ENCODE assay signal across 2 cellular contexts in the genomic region with DNA sequence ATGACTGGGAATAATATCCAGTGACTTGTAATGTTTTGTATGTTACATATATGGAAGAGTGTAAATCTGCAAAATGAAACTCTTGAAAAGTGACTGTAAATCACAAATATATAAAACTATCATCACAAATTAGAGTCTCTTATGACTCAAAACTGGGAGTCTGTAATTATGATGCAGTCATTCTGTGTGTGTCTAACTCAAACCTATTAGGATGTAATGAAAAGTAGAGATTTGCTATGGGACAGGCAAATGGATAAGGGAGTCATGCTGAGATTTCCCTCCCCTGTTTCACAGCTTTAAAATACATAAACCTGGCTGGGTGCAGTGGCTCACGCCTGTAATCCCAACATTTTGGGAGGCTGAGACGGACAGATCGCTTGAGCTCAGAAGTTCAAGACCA.
TF ChIP-seq lines count a peak whose summit lies in the region.

No MANE protein-coding gene starts in this region.

TF ChIP-seq in HEK293, 187 proteins besides CTCF, POLR2A, EP300 and RAD21 (continued from another document):
- TF ChIP-seq WT1 (tag by site-specific recombination; IDR thresholded peaks at IDR 0.05) (peak; percentile 91), ZFHX2 (tag by site-specific recombination; conservative IDR thresholded peaks at IDR 0.05) (no peak), ZIC2 (tag by site-specific recombination; IDR thresholded peaks at IDR 0.05) (no peak), PRDM1 (tag by site-specific recombination; IDR thresholded peaks at IDR 0.05) (no peak), GFI1B (tag by site-specific recombination; IDR thresholded peaks at IDR 0.05) (peak; percentile 47; the same call in 1 of the 2 replicates), SP3 (tag by site-specific recombination; IDR thresholded peaks at IDR 0.05) (0 out of 2 replicates have a peak, but pooled peaks have one; percentile 23), ZNF184 (tag by site-specific recombination; IDR thresholded peaks at IDR 0.05) (0 out of 2 replicates have a peak, but pooled peaks have one; percentile 42), SP7 (tag by site-specific recombination; IDR thresholded peaks at IDR 0.05) (peak; percentile 98)
- TF ChIP-seq, protein P1, sequence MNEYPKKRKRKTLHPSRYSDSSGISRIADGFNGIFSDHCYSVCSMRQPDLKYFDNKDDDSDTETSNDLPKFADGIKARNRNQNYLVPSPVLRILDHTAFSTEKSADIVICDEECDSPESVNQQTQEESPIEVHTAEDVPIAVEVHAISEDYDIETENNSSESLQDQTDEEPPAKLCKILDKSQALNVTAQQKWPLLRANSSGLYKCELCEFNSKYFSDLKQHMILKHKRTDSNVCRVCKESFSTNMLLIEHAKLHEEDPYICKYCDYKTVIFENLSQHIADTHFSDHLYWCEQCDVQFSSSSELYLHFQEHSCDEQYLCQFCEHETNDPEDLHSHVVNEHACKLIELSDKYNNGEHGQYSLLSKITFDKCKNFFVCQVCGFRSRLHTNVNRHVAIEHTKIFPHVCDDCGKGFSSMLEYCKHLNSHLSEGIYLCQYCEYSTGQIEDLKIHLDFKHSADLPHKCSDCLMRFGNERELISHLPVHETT (tag by site-specific recombination; IDR thresholded peaks at IDR 0.05), result peak; percentile 39; the same call in 1 of the 2 replicates
- TF ChIP-seq, protein P2, sequence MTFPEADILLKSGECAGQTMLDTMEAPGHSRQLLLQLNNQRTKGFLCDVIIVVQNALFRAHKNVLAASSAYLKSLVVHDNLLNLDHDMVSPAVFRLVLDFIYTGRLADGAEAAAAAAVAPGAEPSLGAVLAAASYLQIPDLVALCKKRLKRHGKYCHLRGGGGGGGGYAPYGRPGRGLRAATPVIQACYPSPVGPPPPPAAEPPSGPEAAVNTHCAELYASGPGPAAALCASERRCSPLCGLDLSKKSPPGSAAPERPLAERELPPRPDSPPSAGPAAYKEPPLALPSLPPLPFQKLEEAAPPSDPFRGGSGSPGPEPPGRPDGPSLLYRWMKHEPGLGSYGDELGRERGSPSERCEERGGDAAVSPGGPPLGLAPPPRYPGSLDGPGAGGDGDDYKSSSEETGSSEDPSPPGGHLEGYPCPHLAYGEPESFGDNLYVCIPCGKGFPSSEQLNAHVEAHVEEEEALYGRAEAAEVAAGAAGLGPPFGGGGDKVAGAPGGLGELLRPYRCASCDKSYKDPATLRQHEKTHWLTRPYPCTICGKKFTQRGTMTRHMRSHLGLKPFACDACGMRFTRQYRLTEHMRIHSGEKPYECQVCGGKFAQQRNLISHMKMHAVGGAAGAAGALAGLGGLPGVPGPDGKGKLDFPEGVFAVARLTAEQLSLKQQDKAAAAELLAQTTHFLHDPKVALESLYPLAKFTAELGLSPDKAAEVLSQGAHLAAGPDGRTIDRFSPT (tag by site-specific recombination; IDR thresholded peaks at IDR 0.05), result peak; percentile 50; the same call in 1 of the 2 replicates

TF ChIP-seq in K562, 482 proteins besides CTCF, POLR2A, EP300 and RAD21 (continued from another document):
- TF ChIP-seq KDM1A (IDR thresholded peaks at IDR 0.05) (peak; percentile 69 to 74), RCOR1 (IDR thresholded peaks at IDR 0.05; ENCODE audit: borderline replicate concordance in 1 of 2, low read depth in 2 of 2, low read length in 2 of 2) (peak in 1 of 2 experiments; percentile 67; a peak in 1 of 4 replicates), SPI1 (IDR thresholded peaks at IDR 0.05; ENCODE audit: borderline replicate concordance, low read depth, low read length) (no peak), ZC3H11A (IDR thresholded peaks at IDR 0.05; ENCODE audit: low read depth, low read length) (no peak), CHD1 (IDR thresholded peaks at IDR 0.05; ENCODE audit: low read length) (no peak)
- TF ChIP-seq, protein P3, sequence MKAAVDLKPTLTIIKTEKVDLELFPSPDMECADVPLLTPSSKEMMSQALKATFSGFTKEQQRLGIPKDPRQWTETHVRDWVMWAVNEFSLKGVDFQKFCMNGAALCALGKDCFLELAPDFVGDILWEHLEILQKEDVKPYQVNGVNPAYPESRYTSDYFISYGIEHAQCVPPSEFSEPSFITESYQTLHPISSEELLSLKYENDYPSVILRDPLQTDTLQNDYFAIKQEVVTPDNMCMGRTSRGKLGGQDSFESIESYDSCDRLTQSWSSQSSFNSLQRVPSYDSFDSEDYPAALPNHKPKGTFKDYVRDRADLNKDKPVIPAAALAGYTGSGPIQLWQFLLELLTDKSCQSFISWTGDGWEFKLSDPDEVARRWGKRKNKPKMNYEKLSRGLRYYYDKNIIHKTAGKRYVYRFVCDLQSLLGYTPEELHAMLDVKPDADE (conservative IDR thresholded peaks at IDR 0.05; ENCODE audit: control insufficient read depth, low read depth, low read length), result no peak
- TF ChIP-seq, protein P4, sequence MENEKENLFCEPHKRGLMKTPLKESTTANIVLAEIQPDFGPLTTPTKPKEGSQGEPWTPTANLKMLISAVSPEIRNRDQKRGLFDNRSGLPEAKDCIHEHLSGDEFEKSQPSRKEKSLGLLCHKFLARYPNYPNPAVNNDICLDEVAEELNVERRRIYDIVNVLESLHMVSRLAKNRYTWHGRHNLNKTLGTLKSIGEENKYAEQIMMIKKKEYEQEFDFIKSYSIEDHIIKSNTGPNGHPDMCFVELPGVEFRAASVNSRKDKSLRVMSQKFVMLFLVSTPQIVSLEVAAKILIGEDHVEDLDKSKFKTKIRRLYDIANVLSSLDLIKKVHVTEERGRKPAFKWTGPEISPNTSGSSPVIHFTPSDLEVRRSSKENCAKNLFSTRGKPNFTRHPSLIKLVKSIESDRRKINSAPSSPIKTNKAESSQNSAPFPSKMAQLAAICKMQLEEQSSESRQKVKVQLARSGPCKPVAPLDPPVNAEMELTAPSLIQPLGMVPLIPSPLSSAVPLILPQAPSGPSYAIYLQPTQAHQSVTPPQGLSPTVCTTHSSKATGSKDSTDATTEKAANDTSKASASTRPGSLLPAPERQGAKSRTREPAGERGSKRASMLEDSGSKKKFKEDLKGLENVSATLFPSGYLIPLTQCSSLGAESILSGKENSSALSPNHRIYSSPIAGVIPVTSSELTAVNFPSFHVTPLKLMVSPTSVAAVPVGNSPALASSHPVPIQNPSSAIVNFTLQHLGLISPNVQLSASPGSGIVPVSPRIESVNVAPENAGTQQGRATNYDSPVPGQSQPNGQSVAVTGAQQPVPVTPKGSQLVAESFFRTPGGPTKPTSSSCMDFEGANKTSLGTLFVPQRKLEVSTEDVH (IDR thresholded peaks at IDR 0.05; ENCODE audit: low read depth, partially characterized antibody), result no peak
- TF ChIP-seq, protein P5, sequence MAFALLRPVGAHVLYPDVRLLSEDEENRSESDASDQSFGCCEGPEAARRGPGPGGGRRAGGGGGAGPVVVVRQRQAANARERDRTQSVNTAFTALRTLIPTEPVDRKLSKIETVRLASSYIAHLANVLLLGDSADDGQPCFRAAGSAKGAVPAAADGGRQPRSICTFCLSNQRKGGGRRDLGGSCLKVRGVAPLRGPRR (CRISPR knock-in tag; IDR thresholded peaks at IDR 0.05), result no peak
- TF ChIP-seq, protein P6, sequence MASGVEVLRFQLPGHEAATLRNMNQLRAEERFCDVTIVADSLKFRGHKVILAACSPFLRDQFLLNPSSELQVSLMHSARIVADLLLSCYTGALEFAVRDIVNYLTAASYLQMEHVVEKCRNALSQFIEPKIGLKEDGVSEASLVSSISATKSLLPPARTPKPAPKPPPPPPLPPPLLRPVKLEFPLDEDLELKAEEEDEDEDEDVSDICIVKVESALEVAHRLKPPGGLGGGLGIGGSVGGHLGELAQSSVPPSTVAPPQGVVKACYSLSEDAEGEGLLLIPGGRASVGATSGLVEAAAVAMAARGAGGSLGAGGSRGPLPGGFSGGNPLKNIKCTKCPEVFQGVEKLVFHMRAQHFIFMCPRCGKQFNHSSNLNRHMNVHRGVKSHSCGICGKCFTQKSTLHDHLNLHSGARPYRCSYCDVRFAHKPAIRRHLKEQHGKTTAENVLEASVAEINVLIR (CRISPR knock-in tag; IDR thresholded peaks at IDR 0.05), result no peak
- TF ChIP-seq, protein P7, sequence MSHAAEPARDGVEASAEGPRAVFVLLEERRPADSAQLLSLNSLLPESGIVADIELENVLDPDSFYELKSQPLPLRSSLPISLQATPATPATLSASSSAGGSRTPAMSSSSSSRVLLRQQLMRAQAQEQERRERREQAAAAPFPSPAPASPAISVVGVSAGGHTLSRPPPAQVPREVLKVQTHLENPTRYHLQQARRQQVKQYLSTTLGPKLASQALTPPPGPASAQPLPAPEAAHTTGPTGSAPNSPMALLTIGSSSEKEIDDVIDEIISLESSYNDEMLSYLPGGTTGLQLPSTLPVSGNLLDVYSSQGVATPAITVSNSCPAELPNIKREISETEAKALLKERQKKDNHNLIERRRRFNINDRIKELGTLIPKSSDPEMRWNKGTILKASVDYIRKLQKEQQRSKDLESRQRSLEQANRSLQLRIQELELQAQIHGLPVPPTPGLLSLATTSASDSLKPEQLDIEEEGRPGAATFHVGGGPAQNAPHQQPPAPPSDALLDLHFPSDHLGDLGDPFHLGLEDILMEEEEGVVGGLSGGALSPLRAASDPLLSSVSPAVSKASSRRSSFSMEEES (CRISPR knock-in tag; IDR thresholded peaks at IDR 0.05), result no peak
